In the genomic region with DNA sequence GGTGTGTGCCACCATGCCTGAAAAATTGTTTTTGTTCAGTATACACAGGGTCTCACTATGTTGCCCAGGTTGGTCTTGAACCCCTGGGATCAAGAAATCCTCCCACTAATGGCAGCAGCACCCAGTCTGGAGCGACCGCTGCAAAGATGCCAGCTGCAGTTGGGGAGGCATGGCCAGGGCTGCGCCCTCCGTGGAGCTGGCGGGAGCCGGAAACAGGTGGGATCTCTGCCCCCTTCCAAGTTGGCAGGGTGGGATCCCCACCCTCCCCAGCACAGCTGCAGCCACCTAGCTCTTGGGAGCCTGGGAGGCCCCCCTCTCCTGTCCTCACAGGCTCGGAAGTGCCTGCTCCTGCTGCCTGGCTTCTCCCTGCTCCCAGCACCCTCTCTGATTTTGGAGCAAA, we compare ENCODE assay signal across 39 cellular contexts.
"Had no signal": no experiment of that assay in that cellular context is flagged by ENCODE, and none has a peak within 500 bp of the region (broad histone marks: within the 10 kb centered on the region; RNA-seq: fewer than 3 reads in every experiment).

No MANE protein-coding gene starts in this region.

- ATAC-seq: activated naive CD4-positive, alpha-beta T cell treated with anti-CD3 and anti-CD28 coated beads, Interleukin-2, amount 50 U/mL, for 72 hours; activated naive CD8-positive, alpha-beta T cell treated with anti-CD3 and anti-CD28 coated beads, Interleukin-2, amount 50 U/mL, for 24 hours; activated T-cell treated with anti-CD3 and anti-CD28 coated beads, Interleukin-2, amount 50 U/mL, for 4 hours; activated T-cell treated with anti-CD3 and anti-CD28 coated beads, Interleukin-2, amount 50 U/mL, for 72 hours; activated T-helper 17 cell treated with anti-CD3 and anti-CD28 coated beads, Interleukin-2, amount 50 U/mL, for 72 hours; body of pancreas had no signal

- H3K4me3 Mint-ChIP-seq: activated naive CD4-positive, alpha-beta T cell treated with anti-CD3 and anti-CD28 coated beads for 36 hours; activated naive CD4-positive, alpha-beta T cell treated with anti-CD3 and anti-CD28 coated beads, Interleukin-2, amount 10 ng/mL, durations not matched to agents 7 days and 5 days; activated naive CD4-positive, alpha-beta T cell treated with anti-CD3 and anti-CD28 coated beads, Interleukin-2, amount 50 U/mL, for 24 hours; activated naive CD8-positive, alpha-beta T cell; activated naive CD8-positive, alpha-beta T cell treated with anti-CD3 and anti-CD28 coated beads for 36 hours; activated naive CD8-positive, alpha-beta T cell treated with anti-CD3 and anti-CD28 coated beads, Interleukin-2, amount 10 ng/mL, durations not matched to agents 7 days and 5 days; activated naive CD8-positive, alpha-beta T cell treated with anti-CD3 and anti-CD28 coated beads, Interleukin-2, amount 50 U/mL, for 24 hours; activated T-cell treated with anti-CD3 and anti-CD28 coated beads, Interleukin-2, amount 50 U/mL, for 24 hours; activated T-cell treated with anti-CD3 and anti-CD28 coated beads, Interleukin-2, amount 50 U/mL, for 4 hours; activated T-cell treated with anti-CD3 and anti-CD28 coated beads, Interleukin-2, amount 50 U/mL, for 72 hours; activated T-helper 1 cell treated with anti-CD3 and anti-CD28 coated beads, Interleukin-12 subunit alpha, Interleukin-12 subunit beta, Interleukin-2, Interleukin-4 antibody, amounts not matched to agents 30 ng/mL and 10 ng/mL and 1 ng/mL, durations not matched to agents 14 hours and 24 hours and 36 hours; activated T-helper 17 cell treated with anti-CD3 and anti-CD28 coated beads, Interleukin-2, amount 50 U/mL, for 72 hours; brain; central memory CD8-positive, alpha-beta T cell had no signal

- H3K27me3 Mint-ChIP-seq: activated naive CD4-positive, alpha-beta T cell treated with anti-CD3 and anti-CD28 coated beads, Interleukin-2, amount 10 ng/mL, durations not matched to agents 7 days and 5 days; activated naive CD8-positive, alpha-beta T cell; activated naive CD8-positive, alpha-beta T cell treated with anti-CD3 and anti-CD28 coated beads for 36 hours; activated naive CD8-positive, alpha-beta T cell treated with anti-CD3 and anti-CD28 coated beads, Interleukin-2, amount 50 U/mL, for 24 hours; activated T-cell treated with anti-CD3 and anti-CD28 coated beads, Interleukin-2, amount 50 U/mL, for 24 hours; brain; central memory CD8-positive, alpha-beta T cell had no signal

- H3K27me3 ChIP-seq: adrenal gland, ascending aorta, body of pancreas, brain microvascular endothelial cell, breast epithelium, cardiac muscle cell had no signal

- H3K4me1 ChIP-seq: adrenal gland, ascending aorta, body of pancreas, breast epithelium had no signal

- H3K36me3 ChIP-seq: adrenal gland, ascending aorta, brain microvascular endothelial cell, breast epithelium, cardiac muscle cell had no signal

- H3K9me3 ChIP-seq: adrenal gland, ascending aorta, body of pancreas had no signal

- H3K4me1 Mint-ChIP-seq: activated naive CD4-positive, alpha-beta T cell treated with anti-CD3 and anti-CD28 coated beads, Interleukin-2, amount 10 ng/mL, durations not matched to agents 7 days and 5 days; activated naive CD4-positive, alpha-beta T cell treated with anti-CD3 and anti-CD28 coated beads, Interleukin-2, amount 50 U/mL, for 24 hours; activated naive CD8-positive, alpha-beta T cell treated with anti-CD3 and anti-CD28 coated beads for 36 hours; activated naive CD8-positive, alpha-beta T cell treated with anti-CD3 and anti-CD28 coated beads, Interleukin-2, amount 10 ng/mL, durations not matched to agents 7 days and 5 days; activated naive CD8-positive, alpha-beta T cell treated with anti-CD3 and anti-CD28 coated beads, Interleukin-2, amount 50 U/mL, for 24 hours; activated T-helper 17 cell treated with anti-CD3 and anti-CD28 coated beads, Interleukin-2, amount 50 U/mL, for 72 hours; central memory CD8-positive, alpha-beta T cell had no signal

- H3K27ac ChIP-seq: adrenal gland, ascending aorta, body of pancreas, brain microvascular endothelial cell, breast epithelium, cardiac muscle cell had no signal

- DNase-seq: activated effector memory CD4-positive, alpha-beta T cell treated with anti-CD3 and anti-CD28 coated beads, Interleukin-2, amount 50 U/mL, for 16 hours; activated effector memory CD4-positive, alpha-beta T cell treated with Interleukin-2 at 50 U/mL for 16 hours; activated gamma-delta T cell; activated gamma-delta T cell treated with Interleukin-2 at 50 U/mL for 16 hours; activated naive CD4-positive, alpha-beta T cell; activated naive CD4-positive, alpha-beta T cell treated with anti-CD3 and anti-CD28 coated beads for 36 hours; activated naive CD4-positive, alpha-beta T cell treated with anti-CD3 and anti-CD28 coated beads, Interleukin-2, amount 10 ng/mL, durations not matched to agents 7 days and 5 days; activated naive CD4-positive, alpha-beta T cell treated with anti-CD3 and anti-CD28 coated beads, Interleukin-2, amount 50 U/mL, for 16 hours; activated naive CD4-positive, alpha-beta T cell treated with Interleukin-2 at 50 U/mL for 16 hours; activated naive CD8-positive, alpha-beta T cell treated with anti-CD3 and anti-CD28 coated beads for 36 hours; activated naive CD8-positive, alpha-beta T cell treated with anti-CD3 and anti-CD28 coated beads, Interleukin-2, amount 10 ng/mL, durations not matched to agents 7 days and 5 days; activated naive CD8-positive, alpha-beta T cell treated with anti-CD3 and anti-CD28 coated beads, Interleukin-2, amount 50 U/mL, for 24 hours; activated T-cell treated with anti-CD3 and anti-CD28 coated beads for 4 hours; activated T-cell treated with anti-CD3 and anti-CD28 coated beads, Interleukin-2, amount 50 U/mL, for 1 hour; activated T-cell treated with anti-CD3 and anti-CD28 coated beads, Interleukin-2, amount 50 U/mL, for 24 hours; activated T-cell treated with anti-CD3 and anti-CD28 coated beads, Interleukin-2, amount 50 U/mL, for 4 hours; activated T-cell treated with anti-CD3 and anti-CD28 coated beads, Interleukin-2, amount 50 U/mL, for 48 hours; activated T-cell treated with anti-CD3 and anti-CD28 coated beads, Interleukin-2, amount 50 U/mL, for 72 hours; adrenal gland; amniotic stem cell; amygdala; anterior cingulate cortex; aorta; body of pancreas; brain microvascular endothelial cell; caudate nucleus; central memory CD4-positive, alpha-beta T cell; cerebellar nuclear complex had no signal

- H3K27ac Mint-ChIP-seq: activated naive CD4-positive, alpha-beta T cell treated with anti-CD3 and anti-CD28 coated beads for 36 hours; activated naive CD4-positive, alpha-beta T cell treated with anti-CD3 and anti-CD28 coated beads, Interleukin-2, amount 10 ng/mL, durations not matched to agents 7 days and 5 days; activated naive CD4-positive, alpha-beta T cell treated with anti-CD3 and anti-CD28 coated beads, Interleukin-2, amount 50 U/mL, for 24 hours; activated naive CD4-positive, alpha-beta T cell treated with anti-CD3 and anti-CD28 coated beads, Interleukin-2, amount 50 U/mL, for 72 hours; activated naive CD8-positive, alpha-beta T cell; activated naive CD8-positive, alpha-beta T cell treated with anti-CD3 and anti-CD28 coated beads for 36 hours; activated naive CD8-positive, alpha-beta T cell treated with anti-CD3 and anti-CD28 coated beads, Interleukin-2, amount 10 ng/mL, durations not matched to agents 7 days and 5 days; activated naive CD8-positive, alpha-beta T cell treated with anti-CD3 and anti-CD28 coated beads, Interleukin-2, amount 50 U/mL, for 24 hours; activated T-cell treated with anti-CD3 and anti-CD28 coated beads, Interleukin-2, amount 50 U/mL, for 24 hours; activated T-cell treated with anti-CD3 and anti-CD28 coated beads, Interleukin-2, amount 50 U/mL, for 72 hours; activated T-helper 1 cell treated with anti-CD3 and anti-CD28 coated beads, Interleukin-12 subunit alpha, Interleukin-12 subunit beta, Interleukin-2, Interleukin-4 antibody, amounts not matched to agents 30 ng/mL and 10 ng/mL and 1 ng/mL, durations not matched to agents 14 hours and 24 hours and 36 hours; activated T-helper 17 cell treated with anti-CD3 and anti-CD28 coated beads, Interleukin-2, amount 50 U/mL, for 72 hours; activated T-helper 2 cell treated with anti-CD3 and anti-CD28 coated beads, Interferon-gamma antibody, Interleukin-2, Interleukin-4, amounts not matched to agents 10 μg/mL and 5 μg/mL and 100 μg/mL, durations not matched to agents 14 hours and 24 hours and 36 hours; brain had no signal

- H3K9me3 Mint-ChIP-seq: activated naive CD4-positive, alpha-beta T cell treated with anti-CD3 and anti-CD28 coated beads, Interleukin-2, amount 10 ng/mL, durations not matched to agents 7 days and 5 days; activated naive CD4-positive, alpha-beta T cell treated with anti-CD3 and anti-CD28 coated beads, Interleukin-2, amount 50 U/mL, for 24 hours; activated naive CD4-positive, alpha-beta T cell treated with anti-CD3 and anti-CD28 coated beads, Interleukin-2, amount 50 U/mL, for 72 hours; activated naive CD8-positive, alpha-beta T cell treated with anti-CD3 and anti-CD28 coated beads for 36 hours; activated naive CD8-positive, alpha-beta T cell treated with anti-CD3 and anti-CD28 coated beads, Interleukin-2, amount 10 ng/mL, durations not matched to agents 7 days and 5 days; activated naive CD8-positive, alpha-beta T cell treated with anti-CD3 and anti-CD28 coated beads, Interleukin-2, amount 50 U/mL, for 24 hours; activated T-cell treated with anti-CD3 and anti-CD28 coated beads, Interleukin-2, amount 50 U/mL, for 24 hours; activated T-cell treated with anti-CD3 and anti-CD28 coated beads, Interleukin-2, amount 50 U/mL, for 4 hours; activated T-cell treated with anti-CD3 and anti-CD28 coated beads, Interleukin-2, amount 50 U/mL, for 72 hours; activated T-helper 1 cell treated with anti-CD3 and anti-CD28 coated beads, Interleukin-12 subunit alpha, Interleukin-12 subunit beta, Interleukin-2, Interleukin-4 antibody, amounts not matched to agents 30 ng/mL and 10 ng/mL and 1 ng/mL, durations not matched to agents 14 hours and 24 hours and 36 hours; activated T-helper 17 cell treated with anti-CD3 and anti-CD28 coated beads, Interleukin-2, amount 50 U/mL, for 72 hours; activated T-helper 2 cell treated with anti-CD3 and anti-CD28 coated beads, Interferon-gamma antibody, Interleukin-2, Interleukin-4, amounts not matched to agents 10 μg/mL and 5 μg/mL and 100 μg/mL, durations not matched to agents 14 hours and 24 hours and 36 hours; central memory CD8-positive, alpha-beta T cell had no signal

- H3K36me3 Mint-ChIP-seq: activated naive CD4-positive, alpha-beta T cell treated with anti-CD3 and anti-CD28 coated beads, Interleukin-2, amount 10 ng/mL, durations not matched to agents 7 days and 5 days; activated naive CD4-positive, alpha-beta T cell treated with anti-CD3 and anti-CD28 coated beads, Interleukin-2, amount 50 U/mL, for 24 hours; activated naive CD4-positive, alpha-beta T cell treated with anti-CD3 and anti-CD28 coated beads, Interleukin-2, amount 50 U/mL, for 72 hours; activated naive CD8-positive, alpha-beta T cell; activated naive CD8-positive, alpha-beta T cell treated with anti-CD3 and anti-CD28 coated beads for 36 hours; activated naive CD8-positive, alpha-beta T cell treated with anti-CD3 and anti-CD28 coated beads, Interleukin-2, amount 10 ng/mL, durations not matched to agents 7 days and 5 days had no signal

- H3K4me3 ChIP-seq: adrenal gland, ascending aorta, body of pancreas, breast epithelium, cardiac muscle cell had no signal
